ENCODE assay signal across 15 cellular contexts in genomic region chr15:42796955-42797779, GRCh38.
A peak's percentile ranks its signal among the peaks of the same experiment; 100 is the strongest.
DNase-seq lines count a peak whose midpoint lies in the region; ATAC-seq, FAIRE-seq and TF ChIP-seq lines count a peak whose summit lies in the region.
"Had no signal": no experiment of that assay in that cellular context is flagged by ENCODE, and none has a peak within 500 bp of the region (broad histone marks: within the 10 kb centered on the region; RNA-seq: fewer than 3 reads in every experiment).

No MANE protein-coding gene starts in this region.

- H3K4me3 ChIP-seq in RWPE2 (ENCODE audit: severe bottlenecking), result no peak overlapping the region
- no peak overlapping the region for H3K4me3 ChIP-seq in fibroblast of mammary gland (ENCODE audit: control insufficient read depth, low read depth, low read length)

- H3K4me1 ChIP-seq in RWPE2 (ENCODE audit: insufficient read depth, poor library complexity, severe bottlenecking), result peaks cover 4% of the 10 kb centered on the region

- no peaks in the 10 kb centered on the region for H3K9me3 ChIP-seq in RWPE2 (ENCODE audit: severe bottlenecking)

- no peaks in the 10 kb centered on the region for H3K27me3 ChIP-seq in RWPE2 (ENCODE audit: insufficient read depth, poor library complexity, severe bottlenecking)

- ATAC-seq in RWPE2 (ENCODE audit: low read depth), result peak; percentile 44; the same call in 2 of the 3 replicates
- ATAC-seq in HG02981 (IDR thresholded peaks at IDR 0.05; ENCODE audit: unreplicated experiment), result no peak
- ATAC-seq: activated CD4-positive, CD25-positive, alpha-beta regulatory T cell treated with anti-CD3 and anti-CD28 coated beads, Interleukin-2, amount 50 U/mL, for 24 hours had no signal

- FAIRE-seq in G401.6 (lab: Jason Lieb, UNC), result peak; percentile 81
- FAIRE-seq: GM12892 had no signal

- H3K27ac ChIP-seq in 22Rv1 (no peak overlapping the region), RWPE2 (ENCODE audit: poor library complexity, severe bottlenecking) (peak overlapping the region; percentile 18)

- DNase-seq in RWPE2 (ENCODE audit: low spot score), result no peak
- DNase-seq in fibroblast of mammary gland (ENCODE audit: low read depth), result peak; percentile 16
- DNase-seq in NCI-H748 (lab: John Stamatoyannopoulos, UW; ENCODE audit: unreplicated experiment), result no peak
- DNase-seq in GM20000 (ENCODE audit: low spot score), result no peak
- DNase-seq in NCI-H2196 treated with DMSO at 0.1 percent for 48 hours (lab: John Stamatoyannopoulos, UW; ENCODE audit: unreplicated experiment), result no peak
- DNase-seq: DND-41, islet precursor cell, KG1, NCI-H2029, SW 1271 had no signal

- H3K36me3 ChIP-seq in RWPE2 (ENCODE audit: low read depth), result peaks cover 12% of the 10 kb centered on the region

- TF ChIP-seq CTCF in 22Rv1 (IDR thresholded peaks at IDR 0.05), result peak; percentile 44
- TF ChIP-seq CTCF in RWPE2 (IDR thresholded peaks at IDR 0.05; ENCODE audit: poor library complexity, severe bottlenecking), result peak; percentile 84
- no peak for TF ChIP-seq CTCF in fibroblast of mammary gland (conservative IDR thresholded peaks at IDR 0.05; ENCODE audit: control insufficient read depth, insufficient read depth, low read depth, low read length)
- TF ChIP-seq CTCF in GM20000 (IDR thresholded peaks at IDR 0.05; ENCODE audit: extremely low read depth, missing control alignments), result no peak

Comparison
In these comparisons a context has a peak if more than half of its experiments do, and no peak if none do; other contexts are left out.
1. CTCF ChIP-seq: peak in 22Rv1 (single experiment) and RWPE2 (single experiment); none in fibroblast of mammary gland (single experiment) and GM20000 (single experiment).